ENCODE assay signal across 12 cellular contexts in genomic region chr1:12180903-12181302, GRCh38. TPM values are rescaled to one million over a fixed set of nuclear protein-coding genes. Genes with fewer than 3 reads are reported as not detected.
DNase-seq lines count a peak whose midpoint lies in the region; ATAC-seq, FAIRE-seq and TF ChIP-seq lines count a peak whose summit lies in the region.
"Had no signal": no experiment of that assay in that cellular context is flagged by ENCODE, and none has a peak within 500 bp of the region (broad histone marks: within the 10 kb centered on the region; RNA-seq: fewer than 3 reads in every experiment).

No MANE protein-coding gene starts in this region.

- no peaks in the 10 kb centered on the region for H3K9me3 ChIP-seq in BLaER1 treated with 17β-estradiol and CSF1 and Interleukin-3, amounts not matched to agents 10 nM and 100 nM (replicated peaks in 1 of 11)
- H3K9me3 ChIP-seq in esophagus muscularis mucosa: no peaks in the 10 kb centered on the region
- H3K9me3 ChIP-seq: SJSA1 had no signal

- H3K4me3 ChIP-seq in BLaER1 treated with 17β-estradiol and CSF1 and Interleukin-3, amounts not matched to agents 10 nM and 100 nM: 0 out of 20 replicates have a peak overlapping the region, but pooled peaks of 1 of the 10 experiments have one; percentile 58
- H3K4me3 ChIP-seq in esophagus muscularis mucosa (no peak overlapping the region), rectal smooth muscle tissue (ENCODE audit: low read length) (no peak overlapping the region)
- H3K4me3 ChIP-seq: SJSA1 had no signal

- no peaks in the 10 kb centered on the region for H3K9me3 Mint-ChIP-seq in T-cell

- H3K4me2 ChIP-seq in BLaER1 treated with 17β-estradiol and CSF1 and Interleukin-3, amounts not matched to agents 10 nM and 100 nM: peak overlapping the region; percentile 88 to 100 (median 96)

- H3K27me3 ChIP-seq in BLaER1 treated with 17β-estradiol and CSF1 and Interleukin-3, amounts not matched to agents 10 nM and 100 nM: no peaks in the 10 kb centered on the region
- H3K27me3 ChIP-seq in esophagus muscularis mucosa (peaks cover 0 to 40% (median 0%) of the 10 kb centered on the region in 4 donors), rectal smooth muscle tissue (ENCODE audit: control insufficient read depth, insufficient read depth, low read length) (no peaks in the 10 kb centered on the region)
- H3K27me3 ChIP-seq: SJSA1 had no signal

- ATAC-seq in T-cell (replicated peaks in 1 of 4) (no peak), sciatic nerve (no peak)

- TF ChIP-seq EP300 in esophagus muscularis mucosa (IDR thresholded peaks at IDR 0.05): no peak

- no peak for DNase-seq in T-cell
- no peak for DNase-seq in esophagus muscularis mucosa (ENCODE audit: extremely low spot score)
- no peak for DNase-seq in GOT3 (lab: John Stamatoyannopoulos, UW)
- no peak for DNase-seq in sciatic nerve (ENCODE audit: low spot score)
- DNase-seq in GM12892 (ENCODE audit: insufficient read length): no peak
- no peak for DNase-seq in NCI-H2081 treated with DMSO at 0.1 percent for 48 hours (lab: John Stamatoyannopoulos, UW)
- DNase-seq: activated CD4-positive, CD25-positive, alpha-beta regulatory T cell; activated effector memory CD4-positive, alpha-beta T cell treated with Interleukin-2 at 50 U/mL for 16 hours; NCI-H2029 had no signal

- peak overlapping the region in 10 of 11 experiments; percentile 61 to 76 (median 68); a peak in 18 of 22 replicates for H3K9ac ChIP-seq in BLaER1 treated with 17β-estradiol and CSF1 and Interleukin-3, amounts not matched to agents 10 nM and 100 nM
- no peak overlapping the region for H3K9ac ChIP-seq in rectal smooth muscle tissue (ENCODE audit: low read length)

- H3K4me3 Mint-ChIP-seq in T-cell: peak overlapping the region in 1 of 3 donors; percentile 92

- H3K27ac ChIP-seq in BLaER1 treated with 17β-estradiol and CSF1 and Interleukin-3, amounts not matched to agents 10 nM and 100 nM: peak overlapping the region; percentile 68 to 81 (median 77); a peak in 21 of 22 replicates
- H3K27ac ChIP-seq in esophagus muscularis mucosa (replicated peaks in 1 of 4) (peak overlapping the region; percentile 57 to 69 (median 65)), rectal smooth muscle tissue (ENCODE audit: low read depth, low read length) (peak overlapping the region; percentile 49)
- H3K27ac ChIP-seq: SJSA1 had no signal

- H3K4me1 Mint-ChIP-seq in T-cell: peaks cover 90 to 94% (median 93%) of the 10 kb centered on the region in 3 donors

- CTCF ChIA-PET in T-cell (lab: Charles Lee): no interaction called here

- no peaks in the 10 kb centered on the region for H3K27me3 Mint-ChIP-seq in T-cell

- H4K20me1 ChIP-seq in BLaER1 treated with 17β-estradiol and CSF1 and Interleukin-3, amounts not matched to agents 10 nM and 100 nM: peaks cover 0 to 97% (median 18%) of the 10 kb centered on the region in 11 experiments; a peak in 15 of 22 replicates

- H3K36me3 ChIP-seq in BLaER1 treated with 17β-estradiol and CSF1 and Interleukin-3, amounts not matched to agents 10 nM and 100 nM: peaks cover 0 to 88% (median 0%) of the 10 kb centered on the region in 11 experiments; a peak in 8 of 22 replicates
- H3K36me3 ChIP-seq in esophagus muscularis mucosa (no peaks in the 10 kb centered on the region), rectal smooth muscle tissue (ENCODE audit: control insufficient read depth, insufficient read depth, low read length) (no peaks in the 10 kb centered on the region)
- H3K36me3 ChIP-seq: SJSA1 had no signal

- POLR2A ChIA-PET in T-cell (lab: Charles Lee): no interaction called here

- peak overlapping the region; percentile 55 to 77 for H3K27ac Mint-ChIP-seq in T-cell

- FAIRE-seq in GM12892 (lab: Jason Lieb, UNC): no peak

- peaks cover 9% of the 10 kb centered on the region for H3K36me3 Mint-ChIP-seq in T-cell

- intact Hi-C loops in esophagus muscularis mucosa (cut with DNase I) (no loop called here), sciatic nerve (cut with DNase I) (no loop called here)

- TF ChIP-seq POLR2A in esophagus muscularis mucosa (IDR thresholded peaks at IDR 0.05; ENCODE audit: low read depth): no peak
- no peak for TF ChIP-seq POLR2A in GM12892 (IDR thresholded peaks at IDR 0.05; ENCODE audit: low read depth, low read length)

- no peak for TF ChIP-seq CTCF in esophagus muscularis mucosa (IDR thresholded peaks at IDR 0.05)

- H3K4me1 ChIP-seq in BLaER1 treated with 17β-estradiol and CSF1 and Interleukin-3, amounts not matched to agents 10 nM and 100 nM: peaks cover 70 to 98% (median 96%) of the 10 kb centered on the region in 10 experiments
- H3K4me1 ChIP-seq in esophagus muscularis mucosa (peaks cover 67 to 95% (median 88%) of the 10 kb centered on the region in 4 donors), rectal smooth muscle tissue (ENCODE audit: control insufficient read depth, insufficient read depth, low read length) (peaks cover 18% of the 10 kb centered on the region)

- WGBS in esophagus muscularis mucosa: 82% methylated on average over 7 of the region's 7 CpGs

RNA-seq across cellular contexts. Expression of gene TNFRSF1B, which starts 14.1 kb away (rescaled TPM):
- total RNA-seq in T-cell: 100 to 1,000 TPM in 2 of 5 donors, 10 to 100 TPM in 3; 55.0 to 130 (median 99.6) TPM
- 10 to 100 TPM; 15.4 to 55.5 (median 32.4) TPM for total RNA-seq in esophagus muscularis mucosa
- 90.9 TPM for total RNA-seq in sciatic nerve
- 24.1 TPM for polyA plus RNA-seq in GM12892 (2012; ENCODE audit: missing spikeins)

RNA-seq across cellular contexts. Expression of gene VPS13D, which starts 48.9 kb away (rescaled TPM):
- total RNA-seq in T-cell (10 to 100 TPM; 73.5 to 85.9 (median 75.8) TPM), esophagus muscularis mucosa (10 to 100 TPM; 67.8 to 93.3 (median 85.4) TPM), sciatic nerve (123 TPM)
- 6.5 TPM for polyA plus RNA-seq in GM12892 (2012; ENCODE audit: missing spikeins)
